ENCODE assay signal across 20 cellular contexts in the genomic region with DNA sequence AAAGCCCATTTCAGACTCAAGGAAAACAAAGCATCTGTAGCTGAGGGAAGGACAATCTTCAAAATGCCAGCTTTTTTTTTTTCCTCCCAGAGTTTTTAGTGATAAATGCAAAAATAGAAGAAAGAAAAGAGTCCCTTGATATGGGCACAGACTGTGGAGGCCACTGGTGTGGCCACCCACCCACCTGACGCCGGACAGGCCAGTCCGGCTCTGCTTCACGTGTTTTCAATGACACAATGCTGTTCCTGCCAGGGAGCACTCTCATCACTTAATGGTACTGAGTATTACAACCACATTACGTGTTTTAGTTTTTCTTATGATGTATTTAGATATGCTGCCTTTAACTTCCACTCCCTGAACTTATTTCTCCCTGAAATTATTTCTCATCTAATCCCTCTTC.
DNase-seq lines count a peak whose midpoint lies in the region; ATAC-seq, FAIRE-seq and TF ChIP-seq lines count a peak whose summit lies in the region.
"Had no signal": no experiment of that assay in that cellular context is flagged by ENCODE, and none has a peak within 500 bp of the region (broad histone marks: within the 10 kb centered on the region; RNA-seq: fewer than 3 reads in every experiment).

No MANE protein-coding gene starts in this region.

- POLR2A ChIA-PET in A549 (lab: Yijun Ruan, JAX) = no interaction called here
- POLR2A ChIA-PET in CD4-positive, alpha-beta T cell (lab: Charles Lee) = interaction anchor here (0.6 to 0.7 kb wide), 3 partner anchors 159 to 292 kb away, joined by 3 read pairs; no protein-coding TSS in a partner anchor
- POLR2A ChIA-PET in WTC11 (lab: Charles Lee) = no interaction called here

- no peaks in the 10 kb centered on the region for H3K27me3 ChIP-seq in CD4-positive, alpha-beta T cell (ENCODE audit: control insufficient read depth, insufficient read depth, low read length)
- no peaks in the 10 kb centered on the region for H3K27me3 ChIP-seq in RWPE2 (ENCODE audit: insufficient read depth, poor library complexity, severe bottlenecking)
- no peaks in the 10 kb centered on the region for H3K27me3 ChIP-seq in endodermal cell (ENCODE audit: control insufficient read depth, insufficient read depth, low read length, poor library complexity, severe bottlenecking)
- H3K27me3 ChIP-seq in dorsolateral prefrontal cortex = no peaks in the 10 kb centered on the region
- H3K27me3 ChIP-seq: SJSA1 had no signal

- TF ChIP-seq CTCF in A549 (IDR thresholded peaks at IDR 0.05) (no peak), RWPE2 (IDR thresholded peaks at IDR 0.05; ENCODE audit: poor library complexity, severe bottlenecking) (no peak), endodermal cell (conservative IDR thresholded peaks at IDR 0.05) (no peak), WTC11 (IDR thresholded peaks at IDR 0.05) (no peak), dorsolateral prefrontal cortex (IDR thresholded peaks at IDR 0.05 in 54 of 56, conservative IDR thresholded peaks at IDR 0.05 in 2 of 56; ENCODE audit: low read depth in 1 of 56, partially characterized antibody in 56 of 56) (no peak)
- TF ChIP-seq CTCF in CD4-positive, alpha-beta T cell (IDR thresholded peaks at IDR 0.05) = no peak

- CTCF ChIA-PET in A549 (lab: Yijun Ruan, JAX) = interaction anchor here (1.6 to 3.4 kb wide), 2 partner anchors 13 to 181 kb away, joined by 5 to 15 read pairs; no protein-coding TSS in a partner anchor
- CTCF ChIA-PET in CD4-positive, alpha-beta T cell (lab: Charles Lee) = no interaction called here
- CTCF ChIA-PET in WTC11 (lab: Charles Lee) = no interaction called here

- no peak overlapping the region for H3K4me3 ChIP-seq in A549
- no peak overlapping the region for H3K4me3 ChIP-seq in RWPE2 (ENCODE audit: severe bottlenecking)
- no peak overlapping the region for H3K4me3 ChIP-seq in endodermal cell (ENCODE audit: low read length)
- no peak overlapping the region for H3K4me3 ChIP-seq in dorsolateral prefrontal cortex
- H3K4me3 ChIP-seq: SJSA1 had no signal

- TF ChIP-seq POLR2A in A549 (IDR thresholded peaks at IDR 0.05; ENCODE audit: low read length) = no peak

- H3K27me3 Mint-ChIP-seq in CD4-positive, alpha-beta T cell = no peaks in the 10 kb centered on the region
- H3K27me3 Mint-ChIP-seq in endodermal cell (ENCODE audit: insufficient read depth) = no peaks in the 10 kb centered on the region
- no peaks in the 10 kb centered on the region; the same call in 1 of the 2 replicates for H3K27me3 Mint-ChIP-seq in WTC11 (ENCODE audit: low read depth)

- 93% methylated on average over 5 of the region's 5 CpGs for WGBS in A549 (ENCODE audit: missing lambda C conversion rate)
- WGBS in endodermal cell (ENCODE audit: insufficient coverage in 1 of 2, insufficient read length in 1 of 2), 2 experiments = 95 to 100% methylated on average over 4 to 5 of the region's 5 CpGs

- peak overlapping the region; percentile 60 for H3K27ac Mint-ChIP-seq in CD4-positive, alpha-beta T cell
- H3K27ac Mint-ChIP-seq in endodermal cell (no peak overlapping the region), WTC11 (no peak overlapping the region)

- no peak for FAIRE-seq in A549 (lab: Jason Lieb, UNC)
- FAIRE-seq: G401.6, GM12892, GM19239 had no signal

- H3K9me3 Mint-ChIP-seq in CD4-positive, alpha-beta T cell = no peaks in the 10 kb centered on the region
- H3K9me3 Mint-ChIP-seq in endodermal cell (no peaks in the 10 kb centered on the region), WTC11 (no peaks in the 10 kb centered on the region)

- H3K9me3 ChIP-seq in A549 = no peaks in the 10 kb centered on the region
- no peaks in the 10 kb centered on the region for H3K9me3 ChIP-seq in CD4-positive, alpha-beta T cell (ENCODE audit: control insufficient read depth, low read length)
- H3K9me3 ChIP-seq in RWPE2 (ENCODE audit: severe bottlenecking) = no peaks in the 10 kb centered on the region
- H3K9me3 ChIP-seq in endodermal cell (ENCODE audit: control insufficient read depth, low read length) = no peaks in the 10 kb centered on the region
- H3K9me3 ChIP-seq: SJSA1 had no signal

- TF ChIP-seq EP300 in A549 (IDR thresholded peaks at IDR 0.05) = no peak

- no peak for TF ChIP-seq RAD21 in A549 (conservative IDR thresholded peaks at IDR 0.05 in 1 of 2, IDR thresholded peaks at IDR 0.05 in 1 of 2)

- H3K4me1 Mint-ChIP-seq in CD4-positive, alpha-beta T cell (ENCODE audit: low read depth) = peaks cover 26% of the 10 kb centered on the region
- H3K4me1 Mint-ChIP-seq in endodermal cell (peaks cover 28% of the 10 kb centered on the region), WTC11 (peaks cover 28% of the 10 kb centered on the region)

- no peak overlapping the region for H3K4me2 ChIP-seq in A549

- no peak overlapping the region for H3K9ac ChIP-seq in endodermal cell (ENCODE audit: extremely low read depth, low read length, poor library complexity, severe bottlenecking)

- DNase-seq in A549 (ENCODE audit: low read depth in 1 of 2, low spot score in 1 of 2) (no peak), RWPE2 (ENCODE audit: low spot score) (no peak), endodermal cell (peak; percentile 5), GOT3 (lab: John Stamatoyannopoulos, UW) (no peak), WTC11 (ENCODE audit: low spot score) (no peak), dorsolateral prefrontal cortex (no peak)
- DNase-seq in CD4-positive, alpha-beta T cell = no peak
- DNase-seq in stimulated activated CD4-positive, alpha-beta T cell treated with anti-CD3 and anti-CD28 coated beads, Interleukin-2, amount 100 ng/mL, for 48 hours = no peak
- DNase-seq: Calu3, DMS79 treated with DMSO at 0.1 percent for 48 hours, KG1, NCI-H1048, NCI-H345, NCI-H526 treated with DMSO at 0.1 percent for 48 hours, RPMI8226 had no signal

- H3K27ac ChIP-seq in A549 = peak overlapping the region; percentile 96 to 99
- no peak overlapping the region for H3K27ac ChIP-seq in CD4-positive, alpha-beta T cell (ENCODE audit: low read depth, low read length)
- H3K27ac ChIP-seq in RWPE2 (ENCODE audit: poor library complexity, severe bottlenecking) = peak overlapping the region; percentile 98
- H3K27ac ChIP-seq in endodermal cell (ENCODE audit: low read depth, low read length) = no peak overlapping the region
- no peak overlapping the region for H3K27ac ChIP-seq in dorsolateral prefrontal cortex
- H3K27ac ChIP-seq: HL-60, SJSA1 had no signal

- ATAC-seq in A549 (no peak), RWPE2 (ENCODE audit: low read depth) (no peak), WTC11 (no peak)
- no peak for ATAC-seq in CD4-positive, alpha-beta T cell (ENCODE audit: poor library complexity)

- no peak overlapping the region for H3K4me3 Mint-ChIP-seq in CD4-positive, alpha-beta T cell
- no peak overlapping the region for H3K4me3 Mint-ChIP-seq in endodermal cell
- H3K4me3 Mint-ChIP-seq in WTC11 = no peak overlapping the region

- peaks cover 100% of the 10 kb centered on the region for H3K36me3 Mint-ChIP-seq in CD4-positive, alpha-beta T cell (ENCODE audit: low read depth)
- H3K36me3 Mint-ChIP-seq in endodermal cell (ENCODE audit: low read depth) (no peaks in the 10 kb centered on the region), WTC11 (no peaks in the 10 kb centered on the region)

- intact Hi-C loops in CD4-positive, alpha-beta T cell (cut with DNase I, micrococcal nuclease) = loop anchor here in 1 of 2 experiments (5.0 kb wide), 1 partner anchor 193 kb away; no protein-coding TSS in a partner anchor
- intact Hi-C loops in dorsolateral prefrontal cortex (cut with DNase I) = loop anchor here in 1 of 2 donors (10.0 kb wide), 1 partner anchor 65 kb away; no protein-coding TSS in a partner anchor

- H3K36me3 ChIP-seq in RWPE2 (ENCODE audit: low read depth) (no peaks in the 10 kb centered on the region), endodermal cell (ENCODE audit: control insufficient read depth, insufficient read depth, low read length) (no peaks in the 10 kb centered on the region)
- H3K36me3 ChIP-seq: SJSA1 had no signal

- H3K4me1 ChIP-seq in A549 (peaks cover 62% of the 10 kb centered on the region), RWPE2 (ENCODE audit: insufficient read depth, poor library complexity, severe bottlenecking) (peaks cover 41% of the 10 kb centered on the region), endodermal cell (ENCODE audit: control insufficient read depth, insufficient read depth, low read length) (peaks cover 2% of the 10 kb centered on the region)

TF ChIP-seq in A549, 52 proteins besides CTCF, POLR2A, EP300 and RAD21:
- TF ChIP-seq CHD2 (IDR thresholded peaks at IDR 0.05; ENCODE audit: low read length, partially characterized antibody) = no peak
- no peak for TF ChIP-seq GATA3 (IDR thresholded peaks at IDR 0.05; ENCODE audit: borderline replicate concordance)
- no peak for TF ChIP-seq HOXA7 (CRISPR knock-in tag; IDR thresholded peaks at IDR 0.05)
- TF ChIP-seq CBX8 (IDR thresholded peaks at IDR 0.05) = no peak
- TF ChIP-seq, protein P1, sequence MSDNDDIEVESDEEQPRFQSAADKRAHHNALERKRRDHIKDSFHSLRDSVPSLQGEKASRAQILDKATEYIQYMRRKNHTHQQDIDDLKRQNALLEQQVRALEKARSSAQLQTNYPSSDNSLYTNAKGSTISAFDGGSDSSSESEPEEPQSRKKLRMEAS (IDR thresholded peaks at IDR 0.05) = no peak
- no peak for TF ChIP-seq CHD4 (IDR thresholded peaks at IDR 0.05; ENCODE audit: borderline replicate concordance)
- TF ChIP-seq TFCP2L1 (CRISPR knock-in tag; IDR thresholded peaks at IDR 0.05) = no peak

TF ChIP-seq in WTC11, 78 proteins besides CTCF, POLR2A, EP300 and RAD21 (continues in another document):
- TF ChIP-seq, protein P2, sequence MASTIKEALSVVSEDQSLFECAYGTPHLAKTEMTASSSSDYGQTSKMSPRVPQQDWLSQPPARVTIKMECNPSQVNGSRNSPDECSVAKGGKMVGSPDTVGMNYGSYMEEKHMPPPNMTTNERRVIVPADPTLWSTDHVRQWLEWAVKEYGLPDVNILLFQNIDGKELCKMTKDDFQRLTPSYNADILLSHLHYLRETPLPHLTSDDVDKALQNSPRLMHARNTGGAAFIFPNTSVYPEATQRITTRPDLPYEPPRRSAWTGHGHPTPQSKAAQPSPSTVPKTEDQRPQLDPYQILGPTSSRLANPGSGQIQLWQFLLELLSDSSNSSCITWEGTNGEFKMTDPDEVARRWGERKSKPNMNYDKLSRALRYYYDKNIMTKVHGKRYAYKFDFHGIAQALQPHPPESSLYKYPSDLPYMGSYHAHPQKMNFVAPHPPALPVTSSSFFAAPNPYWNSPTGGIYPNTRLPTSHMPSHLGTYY (CRISPR knock-in tag; IDR thresholded peaks at IDR 0.05) = no peak
- TF ChIP-seq JAZF1 (CRISPR knock-in tag; IDR thresholded peaks at IDR 0.05) (no peak), HMGA2 (CRISPR knock-in tag; IDR thresholded peaks at IDR 0.05) (no peak)
- TF ChIP-seq, protein P3, sequence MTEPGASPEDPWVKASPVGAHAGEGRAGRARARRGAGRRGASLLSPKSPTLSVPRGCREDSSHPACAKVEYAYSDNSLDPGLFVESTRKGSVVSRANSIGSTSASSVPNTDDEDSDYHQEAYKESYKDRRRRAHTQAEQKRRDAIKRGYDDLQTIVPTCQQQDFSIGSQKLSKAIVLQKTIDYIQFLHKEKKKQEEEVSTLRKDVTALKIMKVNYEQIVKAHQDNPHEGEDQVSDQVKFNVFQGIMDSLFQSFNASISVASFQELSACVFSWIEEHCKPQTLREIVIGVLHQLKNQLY (CRISPR knock-in tag; IDR thresholded peaks at IDR 0.05) = no peak

Comparison
In these comparisons a context has a peak if more than half of its experiments do, and no peak if none do; other contexts are left out.
1. H3K27ac ChIP-seq: peak in A549 (2 of 2) and RWPE2 (single experiment); none in CD4-positive, alpha-beta T cell (single experiment), endodermal cell (single experiment) and dorsolateral prefrontal cortex (0 of 59).